1 cellular context compared by ENCODE assay signal in genomic region chrX:47481160-47481559, GRCh38.
TF ChIP-seq lines count a peak whose summit lies in the region.

No MANE protein-coding gene starts in this region.

TF ChIP-seq in K562, 482 proteins besides CTCF, POLR2A, EP300 and RAD21 (continued from another document):
- TF ChIP-seq, protein P1, sequence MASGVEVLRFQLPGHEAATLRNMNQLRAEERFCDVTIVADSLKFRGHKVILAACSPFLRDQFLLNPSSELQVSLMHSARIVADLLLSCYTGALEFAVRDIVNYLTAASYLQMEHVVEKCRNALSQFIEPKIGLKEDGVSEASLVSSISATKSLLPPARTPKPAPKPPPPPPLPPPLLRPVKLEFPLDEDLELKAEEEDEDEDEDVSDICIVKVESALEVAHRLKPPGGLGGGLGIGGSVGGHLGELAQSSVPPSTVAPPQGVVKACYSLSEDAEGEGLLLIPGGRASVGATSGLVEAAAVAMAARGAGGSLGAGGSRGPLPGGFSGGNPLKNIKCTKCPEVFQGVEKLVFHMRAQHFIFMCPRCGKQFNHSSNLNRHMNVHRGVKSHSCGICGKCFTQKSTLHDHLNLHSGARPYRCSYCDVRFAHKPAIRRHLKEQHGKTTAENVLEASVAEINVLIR (CRISPR knock-in tag; IDR thresholded peaks at IDR 0.05) = no peak
- TF ChIP-seq ZNF121 (CRISPR knock-in tag; conservative IDR thresholded peaks at IDR 0.05) (peak; percentile 74), USF1 (CRISPR knock-in tag; IDR thresholded peaks at IDR 0.05) (no peak), KLF6 (CRISPR knock-in tag; IDR thresholded peaks at IDR 0.05; ENCODE audit: borderline replicate concordance) (no peak)
- TF ChIP-seq, protein P2, sequence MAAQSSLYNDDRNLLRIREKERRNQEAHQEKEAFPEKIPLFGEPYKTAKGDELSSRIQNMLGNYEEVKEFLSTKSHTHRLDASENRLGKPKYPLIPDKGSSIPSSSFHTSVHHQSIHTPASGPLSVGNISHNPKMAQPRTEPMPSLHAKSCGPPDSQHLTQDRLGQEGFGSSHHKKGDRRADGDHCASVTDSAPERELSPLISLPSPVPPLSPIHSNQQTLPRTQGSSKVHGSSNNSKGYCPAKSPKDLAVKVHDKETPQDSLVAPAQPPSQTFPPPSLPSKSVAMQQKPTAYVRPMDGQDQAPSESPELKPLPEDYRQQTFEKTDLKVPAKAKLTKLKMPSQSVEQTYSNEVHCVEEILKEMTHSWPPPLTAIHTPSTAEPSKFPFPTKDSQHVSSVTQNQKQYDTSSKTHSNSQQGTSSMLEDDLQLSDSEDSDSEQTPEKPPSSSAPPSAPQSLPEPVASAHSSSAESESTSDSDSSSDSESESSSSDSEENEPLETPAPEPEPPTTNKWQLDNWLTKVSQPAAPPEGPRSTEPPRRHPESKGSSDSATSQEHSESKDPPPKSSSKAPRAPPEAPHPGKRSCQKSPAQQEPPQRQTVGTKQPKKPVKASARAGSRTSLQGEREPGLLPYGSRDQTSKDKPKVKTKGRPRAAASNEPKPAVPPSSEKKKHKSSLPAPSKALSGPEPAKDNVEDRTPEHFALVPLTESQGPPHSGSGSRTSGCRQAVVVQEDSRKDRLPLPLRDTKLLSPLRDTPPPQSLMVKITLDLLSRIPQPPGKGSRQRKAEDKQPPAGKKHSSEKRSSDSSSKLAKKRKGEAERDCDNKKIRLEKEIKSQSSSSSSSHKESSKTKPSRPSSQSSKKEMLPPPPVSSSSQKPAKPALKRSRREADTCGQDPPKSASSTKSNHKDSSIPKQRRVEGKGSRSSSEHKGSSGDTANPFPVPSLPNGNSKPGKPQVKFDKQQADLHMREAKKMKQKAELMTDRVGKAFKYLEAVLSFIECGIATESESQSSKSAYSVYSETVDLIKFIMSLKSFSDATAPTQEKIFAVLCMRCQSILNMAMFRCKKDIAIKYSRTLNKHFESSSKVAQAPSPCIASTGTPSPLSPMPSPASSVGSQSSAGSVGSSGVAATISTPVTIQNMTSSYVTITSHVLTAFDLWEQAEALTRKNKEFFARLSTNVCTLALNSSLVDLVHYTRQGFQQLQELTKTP (IDR thresholded peaks at IDR 0.05; ENCODE audit: low read depth in 1 of 2, partially characterized antibody in 2 of 2) = no peak
